Comparison of ENCODE assay signal across 25 cellular contexts in genomic region chr6:80341330-80341729, GRCh38.
DNase-seq lines count a peak whose midpoint lies in the region; TF ChIP-seq lines count a peak whose summit lies in the region.
"Had no signal": no experiment of that assay in that cellular context is flagged by ENCODE, and none has a peak within 500 bp of the region (broad histone marks: within the 10 kb centered on the region; RNA-seq: fewer than 3 reads in every experiment).

No MANE protein-coding gene starts in this region.

- no peaks in the 10 kb centered on the region for H3K36me3 ChIP-seq in GM23248 (ENCODE audit: low read depth)
- H3K36me3 ChIP-seq in SK-N-SH (replicated peaks in 1 of 2; ENCODE audit: control insufficient read depth in 1 of 2, insufficient read depth in 2 of 2, low read length in 1 of 2) = peaks cover 0 to 2% of the 10 kb centered on the region in 2 experiments
- H3K36me3 ChIP-seq: ascending aorta, lower lobe of right lung, prostate gland had no signal

- H3K4me3 ChIP-seq in GM23248 (no peak overlapping the region), cardiac fibroblast (replicated peaks in 1 of 2; ENCODE audit: low read depth in 2 of 2, low read length in 2 of 2) (no peak overlapping the region), SK-N-SH (ENCODE audit: low read depth in 2 of 2, low read length in 1 of 2) (no peak overlapping the region)
- H3K4me3 ChIP-seq: ascending aorta, lower lobe of right lung, mucosa of descending colon, prostate gland had no signal

- no peak for TF ChIP-seq EP300 in SK-N-SH (IDR thresholded peaks at IDR 0.05; ENCODE audit: borderline replicate concordance in 1 of 2, low read depth in 1 of 2, low read length in 1 of 2)

- no peaks in the 10 kb centered on the region for H3K36me3 Mint-ChIP-seq in CD14-positive monocyte
- H3K36me3 Mint-ChIP-seq: activated naive CD4-positive, alpha-beta T cell treated with anti-CD3 and anti-CD28 coated beads, Interleukin-2, amount 50 U/mL, for 72 hours had no signal

- CTCF ChIA-PET in SK-N-SH (lab: Yijun Ruan, JAX) = no interaction called here

- TF ChIP-seq CTCF in cardiac fibroblast (IDR thresholded peaks at IDR 0.05; ENCODE audit: low read depth, low read length) (no peak), CD14-positive monocyte (IDR thresholded peaks at IDR 0.05) (no peak), SK-N-SH (IDR thresholded peaks at IDR 0.05) (no peak)

- POLR2A ChIA-PET in SK-N-SH (lab: Yijun Ruan, JAX) = no interaction called here

- WGBS in GM23248 (ENCODE audit: low coverage in 1 of 2, low lambda C conversion rate in 2 of 2, missing lambda C conversion rate in 2 of 2), 2 experiments = 29 to 39% methylated on average over 4 of the region's 4 CpGs
- WGBS in SK-N-SH (ENCODE audit: low lambda C conversion rate) = 45% methylated on average over 4 of the region's 4 CpGs

- H3K4me1 ChIP-seq in GM23248 (ENCODE audit: insufficient read depth) (peaks cover 10% of the 10 kb centered on the region), SK-N-SH (ENCODE audit: control insufficient read depth in 1 of 2, insufficient read depth in 2 of 2, low read depth in 1 of 2, low read length in 1 of 2) (no peaks in the 10 kb centered on the region; a peak in 3 of 4 replicates)
- H3K4me1 ChIP-seq: ascending aorta, lower lobe of right lung, prostate gland had no signal

- in situ Hi-C loops in GM23248 (cut with MboI) = no loop called here

- H3K9ac ChIP-seq in GM23248 (no peak overlapping the region), SK-N-SH (no peak overlapping the region)

- H3K9me2 ChIP-seq in GM23248 (ENCODE audit: insufficient read depth) = no peaks in the 10 kb centered on the region
- no peaks in the 10 kb centered on the region for H3K9me2 ChIP-seq in SK-N-SH

- H3K4me3 Mint-ChIP-seq in CD14-positive monocyte = no peak overlapping the region
- H3K4me3 Mint-ChIP-seq: activated CD4-positive, alpha-beta T cell treated with anti-CD3 and anti-CD28 coated beads, Interleukin-2, amount 10 ng/mL, durations not matched to agents 7 days and 5 days; CD4-positive, alpha-beta T cell; neural crest cell had no signal

- no peak overlapping the region for H2AFZ ChIP-seq in GM23248
- no peak overlapping the region for H2AFZ ChIP-seq in SK-N-SH (ENCODE audit: low read depth)

- H3K4me2 ChIP-seq in GM23248 (ENCODE audit: unreplicated experiment) (no peak overlapping the region), SK-N-SH (no peak overlapping the region)

- H3K79me2 ChIP-seq in GM23248 (ENCODE audit: insufficient read depth) (no peaks in the 10 kb centered on the region), SK-N-SH (ENCODE audit: insufficient read depth) (no peaks in the 10 kb centered on the region)

- H3K27me3 ChIP-seq in GM23248 (replicated peaks; ENCODE audit: insufficient read depth) (no peaks in the 10 kb centered on the region), SK-N-SH (ENCODE audit: insufficient read depth) (no peaks in the 10 kb centered on the region)
- H3K27me3 ChIP-seq: ascending aorta had no signal

- no peak overlapping the region for H3K27ac Mint-ChIP-seq in CD14-positive monocyte
- H3K27ac Mint-ChIP-seq: activated CD4-positive, alpha-beta T cell treated with anti-CD3 and anti-CD28 coated beads, Interleukin-2, amount 10 ng/mL, durations not matched to agents 7 days and 5 days; activated naive CD4-positive, alpha-beta T cell treated with anti-CD3 and anti-CD28 coated beads, Interleukin-2, amount 50 U/mL, for 72 hours; activated T-helper 2 cell treated with anti-CD3 and anti-CD28 coated beads, Interferon-gamma antibody, Interleukin-2, Interleukin-4, amounts not matched to agents 10 μg/mL and 5 μg/mL and 100 μg/mL, durations not matched to agents 14 hours and 24 hours and 36 hours; CD4-positive, alpha-beta T cell had no signal

- TF ChIP-seq RAD21 in SK-N-SH (IDR thresholded peaks at IDR 0.05; ENCODE audit: low read length) = no peak

- H3K9me3 ChIP-seq in GM23248 (ENCODE audit: low read depth) (no peaks in the 10 kb centered on the region), SK-N-SH (no peaks in the 10 kb centered on the region)
- H3K9me3 ChIP-seq: ascending aorta, lower lobe of right lung, mucosa of descending colon, prostate gland had no signal

- H4K20me1 ChIP-seq in GM23248 (ENCODE audit: insufficient read depth) (no peaks in the 10 kb centered on the region), SK-N-SH (ENCODE audit: insufficient read depth) (no peaks in the 10 kb centered on the region)

- intact Hi-C loops in CD14-positive monocyte (cut with micrococcal nuclease) = no loop called here

- no peaks in the 10 kb centered on the region for H3K27me3 Mint-ChIP-seq in CD14-positive monocyte (ENCODE audit: low read depth in 3 of 3)
- H3K27me3 Mint-ChIP-seq: activated CD4-positive, alpha-beta T cell treated with anti-CD3 and anti-CD28 coated beads, Interleukin-2, amount 10 ng/mL, durations not matched to agents 7 days and 5 days; CD4-positive, alpha-beta T cell had no signal

- no peaks in the 10 kb centered on the region for H3K4me1 Mint-ChIP-seq in CD14-positive monocyte

- DNase-seq in AG08395 (ENCODE audit: low spot score) (peak; percentile 34), GM23248 (peak; percentile 62), cardiac fibroblast (ENCODE audit: low read depth in 2 of 2) (peak; percentile 15 to 60), hepatic stellate cell (ENCODE audit: low spot score) (peak; percentile 16), CD14-positive monocyte (ENCODE audit: low spot score) (no peak), SK-N-SH (no peak)
- no peak for DNase-seq in stimulated activated CD4-positive, alpha-beta T cell treated with anti-CD3 and anti-CD28 coated beads, Interleukin-1b, Interleukin-23, amount 100 ng/mL, for 48 hours
- DNase-seq in stimulated activated CD4-positive, alpha-beta T cell treated with anti-CD3 and anti-CD28 coated beads, Interleukin-2, amount 100 ng/mL, for 24 hours = no peak
- DNase-seq: activated CD4-positive, alpha-beta T cell treated with anti-CD3 and anti-CD28 coated beads, Interleukin-2, amount 10 ng/mL, durations not matched to agents 7 days and 5 days; CD4-positive, alpha-beta T cell; effector CD4-positive, alpha-beta T cell; GF-D8; lower lobe of right lung; mucosa of descending colon; NCI-H1092 treated with DMSO at 0.1 percent for 48 hours; NCI-H1930; NCI-H2227 treated with DMSO at 0.1 percent for 48 hours; NCI-H748 treated with DMSO at 0.1 percent for 48 hours; RPMI8226 had no signal

- H3F3A ChIP-seq in GM23248 (ENCODE audit: insufficient read depth) (no peaks in the 10 kb centered on the region), SK-N-SH (replicated peaks; ENCODE audit: insufficient read depth) (peaks cover 3% of the 10 kb centered on the region)

- peaks cover 0 to 2% (median 0%) of the 10 kb centered on the region in 7 donors for H3K9me3 Mint-ChIP-seq in CD14-positive monocyte
- H3K9me3 Mint-ChIP-seq: activated CD4-positive, alpha-beta T cell treated with anti-CD3 and anti-CD28 coated beads, Interleukin-2, amount 10 ng/mL, durations not matched to agents 7 days and 5 days; activated naive CD4-positive, alpha-beta T cell treated with anti-CD3 and anti-CD28 coated beads, Interleukin-2, amount 50 U/mL, for 72 hours; activated T-helper 2 cell treated with anti-CD3 and anti-CD28 coated beads, Interferon-gamma antibody, Interleukin-2, Interleukin-4, amounts not matched to agents 10 μg/mL and 5 μg/mL and 100 μg/mL, durations not matched to agents 14 hours and 24 hours and 36 hours; CD4-positive, alpha-beta T cell; neural crest cell had no signal

- no peak overlapping the region for H3K27ac ChIP-seq in GM23248
- no peak overlapping the region for H3K27ac ChIP-seq in SK-N-SH (ENCODE audit: low read depth in 2 of 2, low read length in 1 of 2)
- H3K27ac ChIP-seq: ascending aorta, lower lobe of right lung, prostate gland, VCaP had no signal

TF ChIP-seq in SK-N-SH, 30 proteins besides CTCF, POLR2A, EP300 and RAD21 (continues in another document):
- no peak for TF ChIP-seq TEAD4 (IDR thresholded peaks at IDR 0.05; ENCODE audit: borderline replicate concordance, insufficient read depth)
- TF ChIP-seq RCOR1 (IDR thresholded peaks at IDR 0.05; ENCODE audit: low read length) = no peak
- no peak for TF ChIP-seq RFX5 (IDR thresholded peaks at IDR 0.05; ENCODE audit: low read length)
- no peak for TF ChIP-seq ZBTB33 (IDR thresholded peaks at IDR 0.05; ENCODE audit: borderline replicate concordance, low read depth)

Comparison
In these comparisons a context has a peak if more than half of its experiments do, and no peak if none do; other contexts are left out.
1. DNase-seq: peak in AG08395 (single experiment), GM23248 (single experiment), cardiac fibroblast (2 of 2) and hepatic stellate cell (single experiment); none in CD14-positive monocyte (single experiment), SK-N-SH (single experiment), stimulated activated CD4-positive, alpha-beta T cell treated with anti-CD3 and anti-CD28 coated beads, Interleukin-1b, Interleukin-23, amount 100 ng/mL, for 48 hours (single experiment) and stimulated activated CD4-positive, alpha-beta T cell treated with anti-CD3 and anti-CD28 coated beads, Interleukin-2, amount 100 ng/mL, for 24 hours (0 of 2).